Comparison of ENCODE assay signal across 15 cellular contexts in the genomic region with DNA sequence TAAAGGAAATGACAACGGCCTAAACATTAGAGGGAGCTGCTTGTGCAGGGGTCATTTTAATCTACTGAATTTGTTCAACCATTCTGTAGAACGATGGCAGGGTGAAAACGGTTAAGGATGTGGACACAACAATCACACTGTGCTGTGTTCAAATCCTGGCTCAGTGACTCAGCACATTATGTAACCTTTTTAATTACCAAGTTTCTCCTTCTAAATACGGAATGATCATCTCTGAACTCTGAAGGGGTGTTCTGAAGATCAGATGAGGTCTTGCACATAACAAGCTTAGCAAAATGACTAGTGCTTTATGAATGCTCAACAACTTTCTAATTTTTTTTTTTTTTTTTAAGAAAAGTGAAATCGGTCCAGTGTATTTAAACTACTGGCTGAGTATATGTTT.
DNase-seq lines count a peak whose midpoint lies in the region; ATAC-seq and TF ChIP-seq lines count a peak whose summit lies in the region.
"Had no signal": no experiment of that assay in that cellular context is flagged by ENCODE, and none has a peak within 500 bp of the region (broad histone marks: within the 10 kb centered on the region; RNA-seq: fewer than 3 reads in every experiment).

No MANE protein-coding gene starts in this region.

- no peaks in the 10 kb centered on the region for H3K27me3 ChIP-seq in A673 (replicated peaks; ENCODE audit: insufficient read depth, low read depth, low read length, poor library complexity)
- H3K27me3 ChIP-seq in ascending aorta: no peaks in the 10 kb centered on the region
- H3K27me3 ChIP-seq: BLaER1, upper lobe of right lung had no signal

- peaks cover 14 to 28% (median 18%) of the 10 kb centered on the region in 3 donors for H3K4me1 Mint-ChIP-seq in IgD-negative memory B cell
- H3K4me1 Mint-ChIP-seq in natural killer cell: peaks cover 42% of the 10 kb centered on the region in 2 donors
- H3K4me1 Mint-ChIP-seq in activated CD4-positive, alpha-beta T cell treated with anti-CD3 and anti-CD28 coated beads, Interleukin-2, amount 10 ng/mL, durations not matched to agents 24 days and 14 days: peaks cover 28% of the 10 kb centered on the region

- peak overlapping the region in 2 of 3 donors; percentile 7 to 13 for H3K27ac Mint-ChIP-seq in IgD-negative memory B cell
- H3K27ac Mint-ChIP-seq in natural killer cell: peak overlapping the region; percentile 58 to 83
- no peak overlapping the region for H3K27ac Mint-ChIP-seq in activated CD4-positive, alpha-beta T cell treated with anti-CD3 and anti-CD28 coated beads, Interleukin-2, amount 10 ng/mL, durations not matched to agents 24 days and 14 days

- H3K9me3 ChIP-seq in A673 (ENCODE audit: low read depth, low read length, poor library complexity, severe bottlenecking) (no peaks in the 10 kb centered on the region), ascending aorta (no peaks in the 10 kb centered on the region)
- H3K9me3 ChIP-seq: SK-N-SH, upper lobe of right lung had no signal

- DNase-seq in A673 (ENCODE audit: low spot score): no peak
- DNase-seq in ascending aorta (ENCODE audit: low spot score in 2 of 2): no peak
- DNase-seq in natural killer cell: no peak
- no peak for DNase-seq in HCEC 1CT
- DNase-seq in stimulated activated CD4-positive, alpha-beta T cell treated with anti-CD3 and anti-CD28 coated beads, Interleukin-12 subunit alpha, Interleukin-12 subunit beta, amount 100 ng/mL, for 4 hours: no peak
- DNase-seq in activated CD4-positive, alpha-beta T cell treated with anti-CD3 and anti-CD28 coated beads, Interleukin-2, amount 10 ng/mL, durations not matched to agents 24 days and 14 days: no peak
- DNase-seq: activated CD4-positive, alpha-beta T cell treated with anti-CD3 and anti-CD28 coated beads for 48 hours; left ventricle myocardium superior; NCI-H1694 treated with DMSO at 0.1 percent for 48 hours; NCI-H774; SK-N-SH; upper lobe of right lung had no signal

- no peak for TF ChIP-seq CTCF in A673 (conservative IDR thresholded peaks at IDR 0.05; ENCODE audit: low read depth, low read length)
- no peak for TF ChIP-seq CTCF in ascending aorta (IDR thresholded peaks at IDR 0.05)
- TF ChIP-seq CTCF in natural killer cell (IDR thresholded peaks at IDR 0.05): no peak

- ATAC-seq in natural killer cell: no peak
- no peak for ATAC-seq in HG03139 (IDR thresholded peaks at IDR 0.05; ENCODE audit: unreplicated experiment)
- ATAC-seq: left ventricle myocardium superior, upper lobe of right lung had no signal

- H3K4me1 ChIP-seq in A673 (ENCODE audit: insufficient read depth, low read length, poor library complexity, severe bottlenecking) (peaks cover 21% of the 10 kb centered on the region), ascending aorta (peaks cover 14 to 74% of the 10 kb centered on the region in 2 donors)
- H3K4me1 ChIP-seq: BLaER1 had no signal

- H3K36me3 ChIP-seq in A673 (ENCODE audit: insufficient read depth, low read length, poor library complexity, severe bottlenecking) (peaks cover 16% of the 10 kb centered on the region), ascending aorta (peaks cover 11 to 35% of the 10 kb centered on the region in 2 donors)

- no peaks in the 10 kb centered on the region for H3K27me3 Mint-ChIP-seq in IgD-negative memory B cell
- H3K27me3 Mint-ChIP-seq in natural killer cell (ENCODE audit: low read depth in 2 of 2): no peaks in the 10 kb centered on the region
- H3K27me3 Mint-ChIP-seq in activated CD4-positive, alpha-beta T cell treated with anti-CD3 and anti-CD28 coated beads, Interleukin-2, amount 10 ng/mL, durations not matched to agents 24 days and 14 days: no peaks in the 10 kb centered on the region

- peak overlapping the region; percentile 73 for H3K27ac ChIP-seq in A673 (ENCODE audit: low read depth, low read length, poor library complexity, severe bottlenecking)
- peak overlapping the region; percentile 79 to 82 for H3K27ac ChIP-seq in ascending aorta
- H3K27ac ChIP-seq: BLaER1, upper lobe of right lung had no signal

- POLR2A ChIA-PET in A673 (lab: Charles Lee; ENCODE audit: low non-redundant PET): no interaction called here

- intact Hi-C loops in A673 (cut with micrococcal nuclease; ENCODE audit: unreplicated experiment) (no loop called here), ascending aorta (cut with DNase I) (loop anchor here (5.0 kb wide), 1 partner anchor 257 kb away; no protein-coding TSS in a partner anchor), natural killer cell (cut with micrococcal nuclease) (no loop called here)
- intact Hi-C loops in activated CD4-positive, alpha-beta T cell treated with anti-CD3 and anti-CD28 coated beads, Interleukin-2, amount 10 ng/mL, durations not matched to agents 24 days and 14 days (cut with micrococcal nuclease): no loop called here

- H3K4me3 ChIP-seq in A673 (ENCODE audit: low read depth, low read length, poor library complexity, severe bottlenecking): no peak overlapping the region
- H3K4me3 ChIP-seq in ascending aorta: no peak overlapping the region
- H3K4me3 ChIP-seq: BLaER1, upper lobe of right lung had no signal

- H3K36me3 Mint-ChIP-seq in IgD-negative memory B cell (peaks cover 7% of the 10 kb centered on the region), natural killer cell (peaks cover 19% of the 10 kb centered on the region)
- peaks cover 85% of the 10 kb centered on the region for H3K36me3 Mint-ChIP-seq in activated CD4-positive, alpha-beta T cell treated with anti-CD3 and anti-CD28 coated beads, Interleukin-2, amount 10 ng/mL, durations not matched to agents 24 days and 14 days (ENCODE audit: low read depth)

- H3K4me3 Mint-ChIP-seq in IgD-negative memory B cell (no peak overlapping the region), natural killer cell (peak overlapping the region; percentile 64)
- H3K4me3 Mint-ChIP-seq in activated CD4-positive, alpha-beta T cell treated with anti-CD3 and anti-CD28 coated beads, Interleukin-2, amount 10 ng/mL, durations not matched to agents 24 days and 14 days: no peak overlapping the region

- CTCF ChIA-PET in A673 (lab: Charles Lee): no interaction called here

- no TSS peak for BruUV-seq in A673 (replicated peaks; lab: Mats Ljungman, UMichigan)

- no peaks in the 10 kb centered on the region for H3K9me3 Mint-ChIP-seq in IgD-negative memory B cell
- no peaks in the 10 kb centered on the region for H3K9me3 Mint-ChIP-seq in natural killer cell
- H3K9me3 Mint-ChIP-seq in activated CD4-positive, alpha-beta T cell treated with anti-CD3 and anti-CD28 coated beads, Interleukin-2, amount 10 ng/mL, durations not matched to agents 24 days and 14 days: peaks cover 4% of the 10 kb centered on the region
